25 cellular contexts compared by ENCODE assay signal in the genomic region with DNA sequence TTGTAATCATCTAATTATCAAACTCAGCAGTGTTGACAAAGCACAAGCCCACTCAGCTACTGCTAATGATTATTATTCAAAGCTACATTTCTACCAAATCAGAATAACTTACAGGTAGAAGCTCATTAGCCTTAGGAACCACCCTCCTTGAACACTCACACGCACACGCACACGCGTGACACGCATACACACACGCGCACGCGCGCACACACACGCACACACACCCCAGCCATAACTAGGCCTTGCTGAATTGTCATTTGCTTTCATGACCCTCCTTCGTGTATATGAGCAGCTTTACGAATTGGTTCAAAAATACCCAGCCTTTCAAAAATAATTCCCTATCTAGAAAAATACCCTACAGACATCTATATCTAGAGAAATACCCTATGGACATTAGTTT.
A peak's percentile ranks its signal among the peaks of the same experiment; 100 is the strongest.
DNase-seq lines count a peak whose midpoint lies in the region; ATAC-seq, FAIRE-seq and TF ChIP-seq lines count a peak whose summit lies in the region.
"Had no signal": no experiment of that assay in that cellular context is flagged by ENCODE, and none has a peak within 500 bp of the region (broad histone marks: within the 10 kb centered on the region; RNA-seq: fewer than 3 reads in every experiment).

No MANE protein-coding gene starts in this region.

- BruUV-seq in GM12878 (replicated peaks; lab: Mats Ljungman, UMichigan) = no TSS peak

- TF ChIP-seq EP300 in GM12878 (IDR thresholded peaks at IDR 0.05; ENCODE audit: borderline replicate concordance in 1 of 2, control insufficient read depth in 1 of 2, low read depth in 2 of 2, low read length in 2 of 2) (no peak), H1 (IDR thresholded peaks at IDR 0.05; ENCODE audit: borderline replicate concordance in 1 of 2, low read depth in 2 of 2, low read length in 2 of 2) (no peak)

- H3K9ac ChIP-seq in GM12878 (ENCODE audit: control insufficient read depth, insufficient read depth, low read length) (no peak overlapping the region), H1 (replicated peaks in 1 of 4; ENCODE audit: extremely low read depth in 1 of 4, low read depth in 3 of 4, low read length in 3 of 4) (no peak overlapping the region), neuronal stem cell (ENCODE audit: low read depth, low read length, poor library complexity) (no peak overlapping the region)
- H3K9ac ChIP-seq: BLaER1 treated with 17β-estradiol and CSF1 and Interleukin-3, amounts not matched to agents 10 nM and 100 nM had no signal

- no peak overlapping the region for H2BK20ac ChIP-seq in H1 (ENCODE audit: low read length)

- SMC1A ChIA-PET in GM12878 (lab: Charles Lee; ENCODE audit: uncharacterized antibody, unreplicated experiment) = interaction anchor here (1.1 kb wide), 1 partner anchor 9 kb away, joined by 3 read pairs; no protein-coding TSS in a partner anchor

- TF ChIP-seq POLR2A in GM12878 (IDR thresholded peaks at IDR 0.05; ENCODE audit: low read depth, low read length) (no peak), H1 (IDR thresholded peaks at IDR 0.05; ENCODE audit: control extremely low read depth in 1 of 2, low read depth in 2 of 2, low read length in 2 of 2) (no peak)

- peak overlapping the region; percentile 95 for H4K91ac ChIP-seq in H1 (replicated peaks; ENCODE audit: insufficient read length, low read length)
- H4K91ac ChIP-seq in neuronal stem cell (ENCODE audit: low read depth, low read length, poor library complexity) = no peak overlapping the region

- peak; percentile 60 for FAIRE-seq in D721Med (lab: Jason Lieb, UNC)
- FAIRE-seq in GM12878 (lab: Jason Lieb, UNC) = no peak
- no peak for FAIRE-seq in H1 (lab: Jason Lieb, UNC)
- FAIRE-seq: A549, GM12891, GM19239 had no signal

- TF ChIP-seq RAD21 in GM12878 (IDR thresholded peaks at IDR 0.05; ENCODE audit: insufficient read depth, low read depth, low read length) = no peak
- no peak for TF ChIP-seq RAD21 in H1 (IDR thresholded peaks at IDR 0.05 in 1 of 2, conservative IDR thresholded peaks at IDR 0.05 in 1 of 2; ENCODE audit: low read depth in 2 of 2, low read length in 2 of 2)

- no peak overlapping the region for H3K14ac ChIP-seq in H1 (ENCODE audit: insufficient read length)
- H3K14ac ChIP-seq in neuronal stem cell (ENCODE audit: low read length) = no peak overlapping the region

- H2BK15ac ChIP-seq in H1 (ENCODE audit: low read length) (no peak overlapping the region), neuronal stem cell (ENCODE audit: low read length) (no peak overlapping the region)

- no peak overlapping the region for H3K56ac ChIP-seq in H1 (replicated peaks; ENCODE audit: insufficient read length, low read depth, low read length)

- TF ChIP-seq CTCF in D721Med (IDR thresholded peaks at IDR 0.05; ENCODE audit: insufficient read depth, missing control alignments) (no peak), GM12878 (IDR thresholded peaks at IDR 0.05 in 2 of 3, conservative IDR thresholded peaks at IDR 0.05 in 1 of 3; ENCODE audit: control insufficient read depth in 2 of 3, extremely low read depth in 1 of 3, insufficient read depth in 1 of 3, low read depth in 3 of 3, low read length in 3 of 3) (no peak), H1 (IDR thresholded peaks at IDR 0.05; ENCODE audit: control extremely low read depth in 1 of 3, insufficient read depth in 1 of 3, low read depth in 1 of 3, low read length in 3 of 3) (no peak)

- H4K8ac ChIP-seq in H1 (ENCODE audit: extremely low read depth, insufficient read depth, low read length) (no peak overlapping the region), neuronal stem cell (ENCODE audit: low read depth, low read length) (no peak overlapping the region)

- H3K23me2 ChIP-seq in H1 (ENCODE audit: low read depth, low read length) = no peaks in the 10 kb centered on the region; the same call in 1 of the 2 replicates

- H3K36me3 ChIP-seq in GM12878 (ENCODE audit: control insufficient read depth in 2 of 2, insufficient read depth in 2 of 2, low read length in 1 of 2) (no peaks in the 10 kb centered on the region), H1 (ENCODE audit: control insufficient read depth in 2 of 4, insufficient read depth in 4 of 4, low read length in 3 of 4) (no peaks in the 10 kb centered on the region), neuronal stem cell (replicated peaks in 1 of 2; ENCODE audit: control insufficient read depth in 2 of 2, insufficient read depth in 2 of 2, low read length in 2 of 2) (no peaks in the 10 kb centered on the region)

- H3K4me1 ChIP-seq in GM12878 (ENCODE audit: control insufficient read depth, insufficient read depth, low read length) (no peaks in the 10 kb centered on the region), H1 (replicated peaks in 1 of 4; ENCODE audit: control insufficient read depth in 3 of 4, insufficient read depth in 4 of 4, low read length in 3 of 4) (no peaks in the 10 kb centered on the region; a peak in 1 of 7 replicates), neuronal stem cell (ENCODE audit: control insufficient read depth in 2 of 2, insufficient read depth in 1 of 2, low read depth in 1 of 2, low read length in 2 of 2) (no peaks in the 10 kb centered on the region)
- H3K4me1 ChIP-seq: Caco-2 had no signal

- H4K20me1 ChIP-seq in GM12878 (ENCODE audit: control insufficient read depth, insufficient read depth) (no peaks in the 10 kb centered on the region), H1 (replicated peaks in 1 of 2; ENCODE audit: control insufficient read depth in 1 of 2, insufficient read depth in 2 of 2, low read length in 2 of 2) (peaks cover 1 to 2% of the 10 kb centered on the region in 2 experiments)
- H4K20me1 ChIP-seq: BLaER1 treated with 17β-estradiol and CSF1 and Interleukin-3, amounts not matched to agents 10 nM and 100 nM had no signal

- H4K5ac ChIP-seq in H1 (ENCODE audit: insufficient read length, low read depth, low read length) = no peak overlapping the region

- RAD21 ChIA-PET in GM12878 (lab: Charles Lee; ENCODE audit: unreplicated experiment) = no interaction called here

- H2AK5ac ChIP-seq in H1 (ENCODE audit: low read depth, low read length) (peak overlapping the region; percentile 16; the same call in 1 of the 2 replicates), neuronal stem cell (ENCODE audit: low read depth, low read length) (no peak overlapping the region)

- H2BK120ac ChIP-seq in H1 (replicated peaks; ENCODE audit: low read depth, low read length) (no peak overlapping the region), neuronal stem cell (ENCODE audit: low read depth, low read length) (no peak overlapping the region)

- POLR2A ChIA-PET in GM12878 (lab: Charles Lee) = no interaction called here
- POLR2A ChIA-PET in H1 (lab: Charles Lee; ENCODE audit: partially characterized antibody) = no interaction called here

- H2AFZ ChIP-seq in GM12878 (ENCODE audit: control insufficient read depth, low read depth, low read length) (no peak overlapping the region), H1 (ENCODE audit: low read length) (no peak overlapping the region), neuronal stem cell (ENCODE audit: low read length) (no peak overlapping the region)

- CTCF ChIA-PET in GM12878 (lab: Yijun Ruan, JAX) = no interaction called here
- CTCF ChIA-PET in H1 (lab: Charles Lee; ENCODE audit: partially characterized antibody) = interaction anchor here (0.7 to 1.4 kb wide), 4 partner anchors 10 to 109 kb away, joined by 3 to 6 read pairs (median 3); no protein-coding TSS in a partner anchor

- WGBS in GM12878 (ENCODE audit: insufficient coverage, insufficient replicate concordance, low lambda C conversion rate, missing lambda C conversion rate) = over 99% methylated on average over 13 of the region's 13 CpGs
- WGBS in H1 (ENCODE audit: extremely low coverage in 1 of 2, insufficient coverage in 1 of 2, insufficient read length in 1 of 2, insufficient replicate concordance in 2 of 2, low coverage in 1 of 2, low lambda C conversion rate in 2 of 2, missing lambda C conversion rate in 1 of 2), 2 experiments = 94% methylated on average over 13 of the region's 13 CpGs; no CpG with 5 or more reads in 1 of the 2 experiments
- 100% methylated on average over 10 of the region's 13 CpGs; no CpG with 5 or more reads in 1 of the 2 donors for WGBS in neuronal stem cell (ENCODE audit: extremely low coverage in 2 of 2, insufficient read length in 2 of 2, insufficient replicate concordance in 1 of 2), 2 donors

- no peak overlapping the region for H2BK5ac ChIP-seq in H1 (ENCODE audit: low read depth, low read length)
- no peak overlapping the region for H2BK5ac ChIP-seq in neuronal stem cell (ENCODE audit: low read length)

- H3K18ac ChIP-seq in H1 (ENCODE audit: extremely low read depth, low read length) = no peak overlapping the region
- peak overlapping the region; percentile 57 for H3K18ac ChIP-seq in neuronal stem cell (ENCODE audit: low read length)

- H3K4me3 ChIP-seq in GM12878 = no peak overlapping the region
- no peak overlapping the region for H3K4me3 ChIP-seq in H1 (ENCODE audit: extremely low read depth in 1 of 4, insufficient read depth in 2 of 4, low read depth in 3 of 4, low read length in 4 of 4)
- H3K4me3 ChIP-seq in neuronal stem cell (ENCODE audit: low read length in 2 of 2) = no peak overlapping the region
- H3K4me3 ChIP-seq: A549; BLaER1 treated with 17β-estradiol and CSF1 and Interleukin-3, amounts not matched to agents 10 nM and 100 nM had no signal

- ATAC-seq in GM12878 = no peak
- ATAC-seq in HG03159 (IDR thresholded peaks at IDR 0.05; ENCODE audit: unreplicated experiment) = no peak
- ATAC-seq: A549; CD8-positive, alpha-beta T cell had no signal

- H3K4ac ChIP-seq in H1 (replicated peaks; ENCODE audit: insufficient read length, low read depth, low read length) (no peak overlapping the region), neuronal stem cell (ENCODE audit: low read length) (no peak overlapping the region)

- no peaks in the 10 kb centered on the region for H3K79me1 ChIP-seq in H1 (ENCODE audit: low read depth, low read length)
- no peaks in the 10 kb centered on the region for H3K79me1 ChIP-seq in neuronal stem cell (ENCODE audit: low read depth, low read length)

- DNase-seq in D721Med (ENCODE audit: insufficient read length, low spot score) = no peak
- no peak for DNase-seq in GM12878 (ENCODE audit: low read depth, low spot score)
- DNase-seq in H1 (ENCODE audit: low read depth in 1 of 2, low spot score in 2 of 2) = no peak
- DNase-seq in neuronal stem cell (ENCODE audit: low spot score) = no peak
- no peak for DNase-seq in activated CD4-positive, alpha-beta T cell treated with anti-CD3 and anti-CD28 coated beads, Interleukin-2, amount 50 U/mL, for 4 hours
- DNase-seq in ureter (ENCODE audit: low spot score) = no peak
- DNase-seq: AML-193; Caco-2; Calu3; CD4-positive, alpha-beta T cell; CD8-positive, alpha-beta T cell; DMS 273 treated with DMSO at 0.1 percent for 48 hours; DMS153; DMS53; DMS79; DND-41; EL; GDM1 had no signal

- H3K27me3 ChIP-seq in GM12878 (replicated peaks in 1 of 2; ENCODE audit: control insufficient read depth in 2 of 2, insufficient read depth in 2 of 2, low read length in 1 of 2) (no peaks in the 10 kb centered on the region), H1 (replicated peaks in 1 of 4; ENCODE audit: control insufficient read depth in 3 of 4, extremely low read depth in 1 of 4, insufficient read depth in 3 of 4, low read length in 3 of 4) (no peaks in the 10 kb centered on the region), neuronal stem cell (ENCODE audit: control insufficient read depth in 3 of 3, insufficient read depth in 3 of 3, low read depth in 1 of 3, low read length in 3 of 3) (no peaks in the 10 kb centered on the region)
- H3K27me3 ChIP-seq: BLaER1 treated with 17β-estradiol and CSF1 and Interleukin-3, amounts not matched to agents 10 nM and 100 nM had no signal

- no peak overlapping the region for H2BK12ac ChIP-seq in H1 (ENCODE audit: low read depth, low read length)
- no peak overlapping the region for H2BK12ac ChIP-seq in neuronal stem cell (ENCODE audit: low read length)

- intact Hi-C loops in GM12878 (cut with micrococcal nuclease; ENCODE audit: unreplicated experiment) = no loop called here

- H3K9me3 ChIP-seq in GM12878 (replicated peaks; ENCODE audit: control insufficient read depth, insufficient read depth, low read length) (no peaks in the 10 kb centered on the region), H1 (ENCODE audit: insufficient read depth in 2 of 2, low read depth in 1 of 2, low read length in 1 of 2) (no peaks in the 10 kb centered on the region), neuronal stem cell (replicated peaks in 1 of 2; ENCODE audit: control insufficient read depth in 2 of 2, insufficient read depth in 1 of 2, low read depth in 1 of 2, low read length in 2 of 2) (no peaks in the 10 kb centered on the region)
- H3K9me3 ChIP-seq: A549, Caco-2 had no signal

- in situ Hi-C loops in GM12878 (cut with MboI) = no loop called here

- H3K4me2 ChIP-seq in GM12878 (ENCODE audit: control insufficient read depth, insufficient read depth) (no peak overlapping the region), H1 (ENCODE audit: insufficient read depth in 1 of 2, low read depth in 2 of 2, low read length in 2 of 2) (no peak overlapping the region), neuronal stem cell (ENCODE audit: insufficient read depth, low read length, poor library complexity, severe bottlenecking) (no peak overlapping the region)
- H3K4me2 ChIP-seq: A549; BLaER1 treated with 17β-estradiol and CSF1 and Interleukin-3, amounts not matched to agents 10 nM and 100 nM had no signal

- H3K79me2 ChIP-seq in GM12878 (ENCODE audit: control insufficient read depth, insufficient read depth, low read length) (no peaks in the 10 kb centered on the region), H1 (ENCODE audit: control insufficient read depth in 1 of 2, insufficient read depth in 2 of 2, low read length in 2 of 2) (no peaks in the 10 kb centered on the region)

- H3K23ac ChIP-seq in H1 (ENCODE audit: insufficient read length) = no peak overlapping the region
- H3K23ac ChIP-seq in neuronal stem cell (ENCODE audit: low read depth, low read length, poor library complexity) = no peak overlapping the region

- H3K27ac ChIP-seq in GM12878 (ENCODE audit: control insufficient read depth, insufficient read depth) (no peak overlapping the region), H1 (ENCODE audit: low read depth, low read length) (no peak overlapping the region), neuronal stem cell (replicated peaks; ENCODE audit: low read length) (no peak overlapping the region)
- H3K27ac ChIP-seq: 22Rv1; A549; BLaER1 treated with 17β-estradiol and CSF1 and Interleukin-3, amounts not matched to agents 10 nM and 100 nM; C4-2B had no signal
